ENCODE assay signal across 13 cellular contexts in the genomic region with DNA sequence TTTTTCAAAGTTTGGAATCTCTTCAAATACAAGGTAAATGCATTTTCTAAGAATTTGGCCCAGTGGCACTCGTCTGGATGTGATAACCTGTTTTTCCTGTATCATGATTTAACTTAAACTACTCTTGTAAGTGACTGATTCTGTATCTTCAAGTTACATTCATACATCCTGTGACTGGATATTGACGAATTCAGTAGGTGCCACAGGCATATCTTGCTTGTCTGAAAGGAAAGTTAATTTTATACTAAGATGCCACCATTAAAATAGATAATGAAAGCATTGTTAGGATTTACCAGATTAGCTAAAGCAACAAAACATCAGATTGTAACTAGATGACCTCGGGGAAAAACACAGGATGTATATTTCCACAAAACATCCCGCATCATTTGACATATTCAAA.
DNase-seq lines count a peak whose midpoint lies in the region; ATAC-seq, FAIRE-seq and TF ChIP-seq lines count a peak whose summit lies in the region.
"Had no signal": no experiment of that assay in that cellular context is flagged by ENCODE, and none has a peak within 500 bp of the region (broad histone marks: within the 10 kb centered on the region; RNA-seq: fewer than 3 reads in every experiment).

No MANE protein-coding gene starts in this region.

- no peak for TF ChIP-seq POLR2A in GM12891 (IDR thresholded peaks at IDR 0.05; ENCODE audit: low read depth, low read length)

- H3K27me3 ChIP-seq in CD8-positive, alpha-beta T cell (ENCODE audit: insufficient read depth, low read length): no peaks in the 10 kb centered on the region
- H3K27me3 ChIP-seq: spleen had no signal

- H3K27ac ChIP-seq in angular gyrus (ENCODE audit: low read depth, low read length): peak overlapping the region; percentile 71
- no peak overlapping the region for H3K27ac ChIP-seq in CD8-positive, alpha-beta T cell (ENCODE audit: low read depth, low read length)

- CTCF ChIA-PET in CD8-positive, alpha-beta T cell (lab: Charles Lee): no interaction called here

- intact Hi-C loops in CD8-positive, alpha-beta T cell (cut with DNase I, micrococcal nuclease): no loop called here

- no peak overlapping the region for H3K4me3 Mint-ChIP-seq in CD8-positive, alpha-beta T cell
- H3K4me3 Mint-ChIP-seq: activated naive CD8-positive, alpha-beta T cell had no signal

- no peak for TF ChIP-seq CTCF in CD8-positive, alpha-beta T cell (IDR thresholded peaks at IDR 0.05)

- no peaks in the 10 kb centered on the region for H3K4me1 Mint-ChIP-seq in CD8-positive, alpha-beta T cell (ENCODE audit: low read depth)

- H3K9me3 ChIP-seq in CD8-positive, alpha-beta T cell (ENCODE audit: low read length): no peaks in the 10 kb centered on the region
- H3K9me3 ChIP-seq: spleen had no signal

- H3K4me3 ChIP-seq in CD8-positive, alpha-beta T cell (ENCODE audit: low read depth, low read length): no peak overlapping the region

- H3K36me3 ChIP-seq in CD8-positive, alpha-beta T cell (ENCODE audit: insufficient read depth, low read length): no peaks in the 10 kb centered on the region
- H3K36me3 ChIP-seq: spleen had no signal

- FAIRE-seq in GM12891 (lab: Jason Lieb, UNC) (peak; percentile 88), urothelium cell line (lab: Jason Lieb, UNC) (no peak)
- FAIRE-seq: endothelial cell of umbilical vein had no signal

- H3K9me3 Mint-ChIP-seq in CD8-positive, alpha-beta T cell: no peaks in the 10 kb centered on the region

- POLR2A ChIA-PET in CD8-positive, alpha-beta T cell (lab: Charles Lee): no interaction called here

- H3K4me1 ChIP-seq in CD8-positive, alpha-beta T cell (ENCODE audit: insufficient read depth, low read length): no peaks in the 10 kb centered on the region

- no peak for DNase-seq in GM12891 (ENCODE audit: insufficient read length, low spot score)
- DNase-seq in AG20443 (ENCODE audit: low spot score): no peak
- no peak for DNase-seq in urothelium cell line (ENCODE audit: low spot score)
- DNase-seq in amygdala (lab: John Stamatoyannopoulos, UW): no peak
- DNase-seq in CD8-positive, alpha-beta T cell: no peak
- DNase-seq: activated CD4-positive, alpha-beta T cell treated with anti-CD3 and anti-CD28 coated beads, Interleukin-2, amount 50 U/mL, for 1 hour; spleen; stimulated activated naive CD4-positive, alpha-beta T cell had no signal

- no peaks in the 10 kb centered on the region for H3K27me3 Mint-ChIP-seq in CD8-positive, alpha-beta T cell (ENCODE audit: low read depth)
- H3K27me3 Mint-ChIP-seq: activated naive CD8-positive, alpha-beta T cell had no signal

- no peaks in the 10 kb centered on the region for H3K36me3 Mint-ChIP-seq in CD8-positive, alpha-beta T cell
- H3K36me3 Mint-ChIP-seq: activated naive CD8-positive, alpha-beta T cell had no signal

- H3K27ac Mint-ChIP-seq in CD8-positive, alpha-beta T cell: no peak overlapping the region
- H3K27ac Mint-ChIP-seq: activated naive CD8-positive, alpha-beta T cell had no signal

- ATAC-seq in GM21390 (IDR thresholded peaks at IDR 0.05; ENCODE audit: unreplicated experiment) (peak; percentile 25), HG03095 (IDR thresholded peaks at IDR 0.05; ENCODE audit: unreplicated experiment) (peak; percentile 11)
- ATAC-seq in CD8-positive, alpha-beta T cell: no peak

TF ChIP-seq in GM12891, 5 proteins besides CTCF, POLR2A, EP300 and RAD21:
- TF ChIP-seq POLR2AphosphoS5 (IDR thresholded peaks at IDR 0.05; ENCODE audit: low read depth, low read length) (no peak), PAX5 (IDR thresholded peaks at IDR 0.05; ENCODE audit: insufficient read depth, low read length, severe bottlenecking) (no peak), SPI1 (IDR thresholded peaks at IDR 0.05; ENCODE audit: low read depth, low read length) (no peak), TAF1 (IDR thresholded peaks at IDR 0.05; ENCODE audit: low read depth, low read length) (no peak), POU2F2 (IDR thresholded peaks at IDR 0.05; ENCODE audit: low read depth, low read length) (no peak)
TF ChIP-seq in GM12891: peak in this region for 0.
